Comparison of ENCODE assay signal across 8 cellular contexts in the genomic region with DNA sequence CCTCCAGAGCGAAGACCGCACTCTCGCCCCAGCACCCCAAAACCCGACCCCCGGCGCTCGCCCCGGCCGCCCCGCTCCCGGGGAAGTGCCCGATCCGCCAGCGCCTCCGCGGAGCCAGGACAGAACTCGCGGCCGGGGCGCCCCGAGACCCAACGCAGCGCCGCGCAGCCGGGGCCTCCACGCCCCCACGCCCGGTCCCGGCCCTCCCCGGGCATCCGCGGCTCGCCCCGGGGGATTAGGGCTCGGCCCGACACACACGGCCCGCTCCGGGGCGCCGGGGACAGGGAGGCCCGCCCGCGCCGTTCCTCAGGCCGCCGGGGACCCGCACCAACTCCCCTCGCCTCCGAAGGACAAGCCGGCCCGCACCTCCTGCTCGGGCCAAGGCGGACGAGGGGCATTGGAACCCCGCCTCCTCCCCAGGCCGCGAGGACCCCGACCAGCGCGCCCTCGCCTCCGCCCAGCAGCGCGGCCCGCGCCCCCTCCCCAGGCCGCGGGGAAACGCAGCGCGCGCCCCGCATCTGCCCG. TPM values are rescaled to one million over a fixed set of nuclear protein-coding genes. Genes with fewer than 3 reads are reported as not detected.
DNase-seq lines count a peak whose midpoint lies in the region; ATAC-seq and TF ChIP-seq lines count a peak whose summit lies in the region.

No MANE protein-coding gene starts in this region.

- ATAC-seq in gastrocnemius medialis, result peak; percentile 25 to 41
- ATAC-seq in HG03039 (IDR thresholded peaks at IDR 0.05; ENCODE audit: unreplicated experiment), result no peak

- H3K27ac ChIP-seq in Karpas-422 (ENCODE audit: low read length) (peak overlapping the region; percentile 94), adrenal gland (peak overlapping the region; percentile 44 to 96 (median 89)), gastrocnemius medialis (peak overlapping the region; percentile 92 to 98 (median 94))

- WGBS in adrenal gland, 4 donors, result 0 to 8% (median 0%) methylated on average over 2 to 76 of the region's 76 CpGs

- intact Hi-C loops in adrenal gland (cut with DNase I) (loop anchor here in 1 of 2 donors (5.0 kb wide), 1 partner anchor 155 kb away; no protein-coding TSS in a partner anchor), gastrocnemius medialis (cut with DNase I; ENCODE audit: low total_unique reads) (loop anchor here (2.0 to 5.0 kb wide), 2 partner anchors 16 to 80 kb away; no protein-coding TSS in a partner anchor)

- peak overlapping the region; percentile 99 for H3K9ac ChIP-seq in Karpas-422 (ENCODE audit: low read length)

- no peaks in the 10 kb centered on the region for H3K9me3 ChIP-seq in Karpas-422 (ENCODE audit: low read length)
- no peaks in the 10 kb centered on the region for H3K9me3 ChIP-seq in adrenal gland (replicated peaks in 1 of 3)
- no peaks in the 10 kb centered on the region for H3K9me3 ChIP-seq in gastrocnemius medialis

- no peaks in the 10 kb centered on the region for H3K9me2 ChIP-seq in Karpas-422 (replicated peaks; ENCODE audit: insufficient read depth, low read length)

- H3K79me2 ChIP-seq in Karpas-422 (ENCODE audit: low read length), result peaks cover 69% of the 10 kb centered on the region

- H3K4me3 ChIP-seq in GM06990 (replicated peaks; ENCODE audit: low read depth, low read length) (peak overlapping the region; percentile 96), Karpas-422 (ENCODE audit: low read length) (peak overlapping the region; percentile 81), adrenal gland (peak overlapping the region; percentile 37 to 95 (median 77)), gastrocnemius medialis (peak overlapping the region; percentile 85 to 94 (median 90))

- TF ChIP-seq CTCF in GM06990 (IDR thresholded peaks at IDR 0.05; ENCODE audit: insufficient read depth, low read length, poor library complexity, severe bottlenecking) (no peak), adrenal gland (IDR thresholded peaks at IDR 0.05) (no peak), gastrocnemius medialis (IDR thresholded peaks at IDR 0.05 in 4 of 5, conservative IDR thresholded peaks at IDR 0.05 in 1 of 5) (no peak)

- in situ Hi-C loops in gastrocnemius medialis (cut with MboI; ENCODE audit: low sequenced_read_pairs in 4 of 4), result no loop called here

- TF ChIP-seq POLR2A in adrenal gland (IDR thresholded peaks at IDR 0.05), result no peak
- TF ChIP-seq POLR2A in gastrocnemius medialis (IDR thresholded peaks at IDR 0.05), result no peak

- H3K36me3 ChIP-seq in GM06990 (ENCODE audit: control insufficient read depth, insufficient read depth, low read length) (no peaks in the 10 kb centered on the region; the same call in 1 of the 2 replicates), Karpas-422 (ENCODE audit: insufficient read depth, low read length) (no peaks in the 10 kb centered on the region), adrenal gland (replicated peaks in 1 of 2) (no peaks in the 10 kb centered on the region), gastrocnemius medialis (no peaks in the 10 kb centered on the region)

- H2AFZ ChIP-seq in Karpas-422 (ENCODE audit: low read length), result no peak overlapping the region

- no peak for DNase-seq in GM06990 (ENCODE audit: extremely low read depth, insufficient read length)
- DNase-seq in Karpas-422, result peak; percentile 68
- peak in 5 of 7 donors; percentile 19 to 53 (median 31) for DNase-seq in adrenal gland
- DNase-seq in hepatic stellate cell (ENCODE audit: low spot score), result peak; percentile 44
- DNase-seq in gastrocnemius medialis, result no peak
- DNase-seq in HCEC 1CT, result no peak
- no peak for DNase-seq in NCI-H1092 (lab: John Stamatoyannopoulos, UW)

- H3K4me1 ChIP-seq in Karpas-422 (ENCODE audit: low read length), result peaks cover 68% of the 10 kb centered on the region
- peaks cover 10 to 41% of the 10 kb centered on the region in 2 donors for H3K4me1 ChIP-seq in adrenal gland (replicated peaks in 1 of 2)
- peaks cover 20 to 23% of the 10 kb centered on the region in 2 donors for H3K4me1 ChIP-seq in gastrocnemius medialis

- peak overlapping the region; percentile 73 for H3K4me2 ChIP-seq in Karpas-422 (ENCODE audit: low read depth, low read length, poor library complexity, severe bottlenecking)

- no peaks in the 10 kb centered on the region for H4K20me1 ChIP-seq in Karpas-422 (ENCODE audit: insufficient read depth, low read depth, low read length)

- H3K27me3 ChIP-seq in GM06990 (replicated peaks; ENCODE audit: control insufficient read depth, insufficient read depth, low read length), result no peaks in the 10 kb centered on the region
- H3K27me3 ChIP-seq in Karpas-422 (ENCODE audit: low read length), result no peaks in the 10 kb centered on the region
- no peaks in the 10 kb centered on the region for H3K27me3 ChIP-seq in adrenal gland
- no peaks in the 10 kb centered on the region for H3K27me3 ChIP-seq in gastrocnemius medialis

RNA-seq across cellular contexts. Expression of a gene that starts 0.5 kb away (rescaled TPM):
- total RNA-seq in Karpas-422 (2014; rRNA removed; shearing (Covaris generic); ENCODE audit: low replicate concordance), result 205 and 280 TPM in 2 replicates
- 10 to 100 TPM; 22.6 to 40.4 (median 27.3) TPM for total RNA-seq in adrenal gland
- polyA plus RNA-seq in adrenal gland, result 10 to 100 TPM; 15.3 to 26.2 (median 19.9) TPM
- 10 to 100 TPM; 13.3 to 30.0 (median 17.9) TPM for total RNA-seq in gastrocnemius medialis

RNA-seq across cellular contexts. Expression of a gene that starts 11.2 kb away (rescaled TPM):
- total RNA-seq in Karpas-422 (2014; rRNA removed; shearing (Covaris generic); ENCODE audit: low replicate concordance), result 9.6 and 11.6 TPM in 2 replicates
- 10 to 100 TPM; 22.5 to 45.9 (median 34.2) TPM for total RNA-seq in adrenal gland
- 10 to 100 TPM in 2 of 3 donors, 1 to 10 TPM in 1; 8.9 to 34.0 (median 11.9) TPM for polyA plus RNA-seq in adrenal gland
- 10 to 100 TPM; 13.5 to 20.7 (median 17.5) TPM for total RNA-seq in gastrocnemius medialis

Comparison
In these comparisons a context has a peak if more than half of its experiments do, and no peak if none do; other contexts are left out.
1. DNase-seq: peak in Karpas-422 (single experiment), adrenal gland (5 of 7) and hepatic stellate cell (single experiment); none in GM06990 (single experiment), gastrocnemius medialis (0 of 2), HCEC 1CT (single experiment) and NCI-H1092 (single experiment).
2. Peak in every context shown above with its lines, with median percentiles within 50 percentile points of each other: H3K4me3 ChIP-seq and H3K27ac ChIP-seq.